28 cellular contexts compared by ENCODE assay signal in the genomic region with DNA sequence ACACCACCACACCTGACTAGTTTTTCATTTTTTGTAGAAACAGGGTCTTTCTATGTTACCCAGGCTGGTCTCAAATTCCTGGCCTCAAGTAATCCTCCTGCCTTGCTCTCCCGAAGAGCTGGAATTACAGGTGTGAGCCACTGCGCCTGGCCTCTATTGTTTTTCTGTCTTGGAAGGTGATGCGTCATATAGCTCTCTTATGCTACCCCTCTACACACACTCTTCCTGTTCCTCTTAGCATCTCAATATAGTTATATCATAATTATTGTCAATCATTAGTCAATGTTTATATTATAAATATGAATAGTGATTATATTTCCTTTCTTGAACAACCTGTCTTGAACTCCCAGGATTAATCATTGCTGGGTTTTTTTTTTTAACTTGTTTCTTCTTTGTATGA. TPM values are rescaled to one million over a fixed set of nuclear protein-coding genes. Genes with fewer than 3 reads are reported as not detected.
DNase-seq lines count a peak whose midpoint lies in the region; ATAC-seq and TF ChIP-seq lines count a peak whose summit lies in the region.
"Had no signal": no experiment of that assay in that cellular context is flagged by ENCODE, and none has a peak within 500 bp of the region (broad histone marks: within the 10 kb centered on the region; RNA-seq: fewer than 3 reads in every experiment).

No MANE protein-coding gene starts in this region.

- ATAC-seq in activated B cell treated with CpG ODN at 0.5 μM for 24 hours (ENCODE audit: low read depth) (peak; percentile 40), left lung (no peak)

- TF ChIP-seq CTCF in DOHH2 (IDR thresholded peaks at IDR 0.05; ENCODE audit: low read depth, low read length, poor library complexity, severe bottlenecking), result no peak
- no peak for TF ChIP-seq CTCF in activated B cell treated with CpG ODN at 0.5 μM for 24 hours (IDR thresholded peaks at IDR 0.05)
- TF ChIP-seq CTCF in epithelial cell of esophagus (IDR thresholded peaks at IDR 0.05; ENCODE audit: insufficient read depth, low read depth, low read length, missing control alignments), result no peak
- no peak for TF ChIP-seq CTCF in RWPE1 (conservative IDR thresholded peaks at IDR 0.05; ENCODE audit: low read depth)
- no peak for TF ChIP-seq CTCF in left lung (IDR thresholded peaks at IDR 0.05)

- no peaks in the 10 kb centered on the region for H3K36me3 Mint-ChIP-seq in activated B cell treated with CpG ODN at 0.5 μM for 24 hours (ENCODE audit: low read depth)
- H3K36me3 Mint-ChIP-seq: CD4-positive, alpha-beta memory T cell; IgD-negative memory B cell had no signal

- peak overlapping the region; percentile 44 for H3K27ac ChIP-seq in DOHH2 (ENCODE audit: low read depth, low read length)
- H3K27ac ChIP-seq in RWPE1, result no peak overlapping the region
- no peak overlapping the region for H3K27ac ChIP-seq in left lung
- H3K27ac ChIP-seq: Peyer's patch, SK-N-MC had no signal

- H3F3A ChIP-seq in DOHH2 (ENCODE audit: control insufficient read depth, insufficient read depth), result peaks cover 16% of the 10 kb centered on the region

- H3K4me3 ChIP-seq in DOHH2 (ENCODE audit: low read length) (0 out of 2 replicates have a peak overlapping the region, but pooled peaks have one; percentile 14), epithelial cell of esophagus (ENCODE audit: low read length) (no peak overlapping the region), left lung (no peak overlapping the region)
- H3K4me3 ChIP-seq: Peyer's patch, SK-N-MC had no signal

- no peaks in the 10 kb centered on the region for H3K9me2 ChIP-seq in DOHH2 (replicated peaks; ENCODE audit: control insufficient read depth, low read length)

- H3K27me3 Mint-ChIP-seq in activated B cell treated with CpG ODN at 0.5 μM for 24 hours, result no peaks in the 10 kb centered on the region
- H3K27me3 Mint-ChIP-seq: CD4-positive, alpha-beta memory T cell; IgD-negative memory B cell had no signal

- H3K9me3 ChIP-seq in DOHH2 (ENCODE audit: control insufficient read depth, insufficient read depth, low read length) (no peaks in the 10 kb centered on the region), left lung (no peaks in the 10 kb centered on the region)
- H3K9me3 ChIP-seq: Peyer's patch had no signal

- peaks cover 56% of the 10 kb centered on the region for H3K4me1 Mint-ChIP-seq in activated B cell treated with CpG ODN at 0.5 μM for 24 hours
- H3K4me1 Mint-ChIP-seq: CD4-positive, alpha-beta memory T cell had no signal

- H3K9me3 Mint-ChIP-seq in activated B cell treated with CpG ODN at 0.5 μM for 24 hours, result no peaks in the 10 kb centered on the region

- intact Hi-C loops in activated B cell treated with CpG ODN at 0.5 μM for 24 hours (cut with micrococcal nuclease), result no loop called here
- intact Hi-C loops in left lung (cut with DNase I), result no loop called here

- POLR2A ChIA-PET in activated B cell treated with CpG ODN at 0.5 μM for 24 hours (lab: Charles Lee) (interaction anchor here (0.7 to 1.0 kb wide), 2 partner anchors 39 to 43 kb away, joined by 3 read pairs; no protein-coding TSS in a partner anchor), RWPE1 (lab: Yijun Ruan, JAX; ENCODE audit: low non-redundant PET) (no interaction called here)

- H3K27me3 ChIP-seq in DOHH2 (ENCODE audit: control insufficient read depth, low read length), result no peaks in the 10 kb centered on the region
- no peaks in the 10 kb centered on the region for H3K27me3 ChIP-seq in left lung
- H3K27me3 ChIP-seq: Peyer's patch had no signal

- no peak overlapping the region for H3K4me3 Mint-ChIP-seq in activated B cell treated with CpG ODN at 0.5 μM for 24 hours
- H3K4me3 Mint-ChIP-seq: CD4-positive, alpha-beta memory T cell; IgD-negative memory B cell had no signal

- DNase-seq in activated B cell treated with CpG ODN at 0.5 μM for 24 hours, result no peak
- peak; percentile 62 for DNase-seq in epithelial cell of esophagus (ENCODE audit: low read depth)
- DNase-seq in pulmonary artery endothelial cell (ENCODE audit: low read depth, low spot score), result peak; percentile 4
- no peak for DNase-seq in DMS53 (lab: John Stamatoyannopoulos, UW)
- no peak for DNase-seq in RWPE1 (ENCODE audit: low spot score)
- no peak for DNase-seq in left lung
- DNase-seq: AML-193; C1 segment of cervical spinal cord; CD4-positive, alpha-beta memory T cell; COR-L47; DMS 273 treated with DMSO at 0.1 percent for 48 hours; DMS79 treated with DMSO at 0.1 percent for 48 hours; GOT3; NCI-H1048; NCI-H1417 treated with DMSO at 0.1 percent for 48 hours; NCI-H1694 treated with DMSO at 0.1 percent for 48 hours; NCI-H2081; NCI-H2171; NCI-H226; NCI-H510A; NCI-H69; Peyer's patch; SIG-M5; SW 1271 had no signal

- H3K79me2 ChIP-seq in DOHH2 (ENCODE audit: control insufficient read depth, low read length), result no peaks in the 10 kb centered on the region

- H3K36me3 ChIP-seq in DOHH2 (ENCODE audit: control insufficient read depth, low read length) (no peaks in the 10 kb centered on the region), left lung (no peaks in the 10 kb centered on the region)
- H3K36me3 ChIP-seq: Peyer's patch had no signal

- no peaks in the 10 kb centered on the region for H4K20me1 ChIP-seq in DOHH2 (ENCODE audit: control insufficient read depth, insufficient read depth, low read depth, low read length)

- CTCF ChIA-PET in activated B cell treated with CpG ODN at 0.5 μM for 24 hours (lab: Charles Lee) (interaction anchor here (0.8 to 1.7 kb wide), 2 partner anchors 16 to 117 kb away, joined by 3 read pairs; no protein-coding TSS in a partner anchor), RWPE1 (lab: Yijun Ruan, JAX) (no interaction called here)

- H3K27ac Mint-ChIP-seq in activated B cell treated with CpG ODN at 0.5 μM for 24 hours, result peak overlapping the region; percentile 81
- H3K27ac Mint-ChIP-seq: CD4-positive, alpha-beta memory T cell; IgD-negative memory B cell had no signal

- H3K4me2 ChIP-seq in DOHH2 (ENCODE audit: low read length), result peak overlapping the region; percentile 54

- H3K4me1 ChIP-seq in DOHH2 (ENCODE audit: control insufficient read depth, low read length) (peaks cover 75% of the 10 kb centered on the region), left lung (no peaks in the 10 kb centered on the region)
- H3K4me1 ChIP-seq: Peyer's patch had no signal

RNA-seq across cellular contexts. Expression of gene PKD2L2, which starts 7.3 kb away (rescaled TPM):
- total RNA-seq in activated B cell treated with CpG ODN at 0.5 μM for 24 hours (not detected in 2 replicates), pulmonary artery endothelial cell (not detected in 2 replicates), left lung (not detected)
- total RNA-seq: CD4-positive, alpha-beta memory T cell; OCI-LY7; Peyer's patch had no signal

RNA-seq across cellular contexts. Expression of gene MYOT, which starts 28.9 kb away (rescaled TPM):
- total RNA-seq in activated B cell treated with CpG ODN at 0.5 μM for 24 hours, result not detected in 2 replicates
- total RNA-seq in pulmonary artery endothelial cell, result not detected in 2 replicates
- under 1 TPM in 1 of 2 donors, not detected in 1; 0.52 TPM for total RNA-seq in left lung
- total RNA-seq: CD4-positive, alpha-beta memory T cell; OCI-LY7 had no signal

Comparison
In these comparisons a context has a peak if more than half of its experiments do, and no peak if none do; other contexts are left out.
1. DNase-seq: peak in epithelial cell of esophagus (single experiment) and pulmonary artery endothelial cell (single experiment); none in activated B cell treated with CpG ODN at 0.5 μM for 24 hours (single experiment), DMS53 (single experiment), RWPE1 (single experiment) and left lung (0 of 2).